In genomic region chr9:131590907-131591844, GRCh38 we compare ENCODE assay signal across 8 cellular contexts. TPM values are rescaled to one million over a fixed set of nuclear protein-coding genes. Genes with fewer than 3 reads are reported as not detected.
DNase-seq lines count a peak whose midpoint lies in the region; ATAC-seq and TF ChIP-seq lines count a peak whose summit lies in the region.

No MANE protein-coding gene starts in this region.

- TF ChIP-seq EP300 in upper lobe of left lung (IDR thresholded peaks at IDR 0.05) = no peak

- peaks cover 17% of the 10 kb centered on the region for H3K4me1 Mint-ChIP-seq in activated naive CD4-positive, alpha-beta T cell treated with anti-CD3 and anti-CD28 coated beads for 36 hours (ENCODE audit: low read depth)

- H3K27me3 ChIP-seq in MG63 (no peaks in the 10 kb centered on the region), upper lobe of left lung (no peaks in the 10 kb centered on the region)

- no peak overlapping the region for H3K4me3 Mint-ChIP-seq in activated naive CD4-positive, alpha-beta T cell treated with anti-CD3 and anti-CD28 coated beads for 36 hours

- no peaks in the 10 kb centered on the region for H3K27me3 Mint-ChIP-seq in activated naive CD4-positive, alpha-beta T cell treated with anti-CD3 and anti-CD28 coated beads for 36 hours (ENCODE audit: low read depth)

- TF ChIP-seq POLR2A in upper lobe of left lung (IDR thresholded peaks at IDR 0.05) = no peak

- H3K4me3 ChIP-seq in GM12864 (ENCODE audit: low read depth, low read length) (no peak overlapping the region), MG63 (no peak overlapping the region), upper lobe of left lung (no peak overlapping the region)

- CTCF ChIA-PET in activated naive CD4-positive, alpha-beta T cell treated with anti-CD3 and anti-CD28 coated beads for 36 hours (lab: Charles Lee) = interaction anchor here (0.6 to 4.0 kb wide), 20 partner anchors 9 to 470 kb away, joined by 3 to 52 read pairs (median 3); partner anchors contain the start of gene RAPGEF1

- H3K9me3 ChIP-seq in MG63 = no peaks in the 10 kb centered on the region
- H3K9me3 ChIP-seq in upper lobe of left lung = no peaks in the 10 kb centered on the region

- peaks cover 0 to 9% (median 5%) of the 10 kb centered on the region in 4 donors for H3K4me1 ChIP-seq in upper lobe of left lung

- intact Hi-C loops in activated naive CD4-positive, alpha-beta T cell treated with anti-CD3 and anti-CD28 coated beads for 36 hours (cut with micrococcal nuclease) = loop anchor here (1.0 to 10.0 kb wide), 2 partner anchors 148 to 236 kb away; no protein-coding TSS in a partner anchor
- intact Hi-C loops in posterior cingulate gyrus (cut with DNase I) = loop anchor here (1.0 kb wide), 1 partner anchor 149 kb away; the partner anchor contains the start of gene RAPGEF1

- DNase-seq in GM12864 (ENCODE audit: low read depth) = peak; percentile 29
- peak; percentile 70 for DNase-seq in MG63
- peak; percentile 45 for DNase-seq in SKM-1 (lab: John Stamatoyannopoulos, UW; ENCODE audit: unreplicated experiment)
- DNase-seq in activated naive CD4-positive, alpha-beta T cell treated with anti-CD3 and anti-CD28 coated beads for 36 hours = peak; percentile 86
- peak; percentile 75 for DNase-seq in globus pallidus (ENCODE audit: low spot score)
- DNase-seq in posterior cingulate gyrus = peak; percentile 50 to 96 (median 78)
- peak; percentile 84 to 89 for DNase-seq in upper lobe of left lung

- ATAC-seq in upper lobe of left lung (ENCODE audit: low FRiP score in 2 of 2) (peak; percentile 87 to 90), GM19395 (IDR thresholded peaks at IDR 0.05; ENCODE audit: unreplicated experiment) (no peak)

- peak overlapping the region in 1 of 4 donors; percentile 41 for H3K27ac ChIP-seq in upper lobe of left lung

- 70 to 71% methylated on average over 9 to 20 of the region's 21 CpGs for WGBS in upper lobe of left lung, 2 donors

- peaks cover 2% of the 10 kb centered on the region for H3K36me3 Mint-ChIP-seq in activated naive CD4-positive, alpha-beta T cell treated with anti-CD3 and anti-CD28 coated beads for 36 hours (ENCODE audit: low read depth)

- H3K9me3 Mint-ChIP-seq in activated naive CD4-positive, alpha-beta T cell treated with anti-CD3 and anti-CD28 coated beads for 36 hours = no peaks in the 10 kb centered on the region

- H3K36me3 ChIP-seq in MG63 (peaks cover 5% of the 10 kb centered on the region), upper lobe of left lung (peaks cover 17 to 76% (median 63%) of the 10 kb centered on the region in 4 donors)

- TF ChIP-seq CTCF in GM12864 (IDR thresholded peaks at IDR 0.05; ENCODE audit: low read depth, low read length, missing control alignments) (peak; percentile 73), upper lobe of left lung (IDR thresholded peaks at IDR 0.05) (peak; percentile 77 to 96 (median 92))

- H3K27ac Mint-ChIP-seq in activated naive CD4-positive, alpha-beta T cell treated with anti-CD3 and anti-CD28 coated beads for 36 hours = peak overlapping the region; percentile 33

RNA-seq across cellular contexts. Expression of gene PRRT1B, which starts 45.9 kb away (rescaled TPM):
- total RNA-seq in MG63 (2014; rRNA removed; shearing (Covaris generic); ENCODE audit: low replicate concordance) = not detected in 2 replicates
- not detected for total RNA-seq in activated naive CD4-positive, alpha-beta T cell treated with anti-CD3 and anti-CD28 coated beads for 36 hours
- 10 to 100 TPM in 2 of 6 donors, 1 to 10 TPM in 4; 1.8 to 10.5 (median 8.0) TPM for total RNA-seq in upper lobe of left lung

Comparison
In these comparisons a context has a peak if more than half of its experiments do, and no peak if none do; other contexts are left out.
1. DNase-seq: peak in every context shown above with its lines; median percentile 86 in upper lobe of left lung; 86 in activated naive CD4-positive, alpha-beta T cell treated with anti-CD3 and anti-CD28 coated beads for 36 hours; 78 in posterior cingulate gyrus; 75 in globus pallidus; 70 in MG63; 45 in SKM-1; 29 in GM12864.